18 cellular contexts compared by ENCODE assay signal in genomic region chr2:55628931-55629330, GRCh38. TPM values are rescaled to one million over a fixed set of nuclear protein-coding genes. Genes with fewer than 3 reads are reported as not detected.
DNase-seq lines count a peak whose midpoint lies in the region; ATAC-seq and TF ChIP-seq lines count a peak whose summit lies in the region.
"Had no signal": no experiment of that assay in that cellular context is flagged by ENCODE, and none has a peak within 500 bp of the region (broad histone marks: within the 10 kb centered on the region; RNA-seq: fewer than 3 reads in every experiment).

No MANE protein-coding gene starts in this region.

- no peak for TF ChIP-seq POLR2A in breast epithelium (IDR thresholded peaks at IDR 0.05)

- H3K4me2 ChIP-seq in mammary epithelial cell (ENCODE audit: insufficient read depth, low read depth, low read length): no peak overlapping the region
- H3K4me2 ChIP-seq: GM23338 had no signal

- 94% methylated on average over 2 of the region's 2 CpGs for WGBS in mammary epithelial cell (ENCODE audit: low coverage, missing lambda C conversion rate)

- CTCF ChIA-PET in mammary epithelial cell (lab: Charles Lee; ENCODE audit: low non-redundant PET): interaction anchor here (0.6 kb wide), 1 partner anchor 504 kb away, joined by 3 read pairs; no protein-coding TSS in a partner anchor

- H3K36me3 ChIP-seq in mammary epithelial cell (ENCODE audit: insufficient read depth, low read length) (peaks cover 7% of the 10 kb centered on the region), breast epithelium (no peaks in the 10 kb centered on the region)

- peaks cover 50% of the 10 kb centered on the region for H3K36me3 Mint-ChIP-seq in activated T-helper 17 cell treated with anti-CD3 and anti-CD28 coated beads, Interleukin-2, amount 50 U/mL, for 72 hours (ENCODE audit: low read depth)
- peaks cover 14% of the 10 kb centered on the region for H3K36me3 Mint-ChIP-seq in memory B cell

- intact Hi-C loops in mammary epithelial cell (cut with micrococcal nuclease) (no loop called here), breast epithelium (cut with DNase I; ENCODE audit: low total_unique reads) (no loop called here)

- no peaks in the 10 kb centered on the region for H3K9me3 Mint-ChIP-seq in activated T-helper 17 cell treated with anti-CD3 and anti-CD28 coated beads, Interleukin-2, amount 50 U/mL, for 72 hours
- no peaks in the 10 kb centered on the region for H3K9me3 Mint-ChIP-seq in memory B cell
- H3K9me3 Mint-ChIP-seq: CD4-positive, alpha-beta memory T cell; GM23338; HFFc6 had no signal

- no peaks in the 10 kb centered on the region for H4K20me1 ChIP-seq in mammary epithelial cell (ENCODE audit: insufficient read depth, low read length)

- peaks cover 5% of the 10 kb centered on the region for H3K79me2 ChIP-seq in mammary epithelial cell (ENCODE audit: insufficient read depth, low read length)

- DNase-seq in mammary epithelial cell: peak; percentile 10
- no peak for DNase-seq in breast epithelium (ENCODE audit: low spot score in 2 of 2)
- DNase-seq in epithelial cell of esophagus (ENCODE audit: low read depth): peak; percentile 22
- no peak for DNase-seq in memory B cell (ENCODE audit: low spot score in 2 of 2)
- DNase-seq in NCI-H2171 (lab: John Stamatoyannopoulos, UW): no peak
- DNase-seq in ureter (ENCODE audit: low spot score): no peak
- DNase-seq: C1 segment of cervical spinal cord; Calu3; CD4-positive, alpha-beta memory T cell; COR-L47; DMS53; DMS79 treated with DMSO at 0.1 percent for 48 hours; GF-D8; HFFc6 had no signal

- H3K4me3 ChIP-seq in mammary epithelial cell (replicated peaks in 1 of 3; ENCODE audit: insufficient read depth in 1 of 3, low read depth in 2 of 3, low read length in 3 of 3) (no peak overlapping the region), breast epithelium (no peak overlapping the region), epithelial cell of esophagus (ENCODE audit: low read length) (no peak overlapping the region)
- H3K4me3 ChIP-seq: GM23338, HAP-1 had no signal

- H3K4me3 Mint-ChIP-seq in activated T-helper 17 cell treated with anti-CD3 and anti-CD28 coated beads, Interleukin-2, amount 50 U/mL, for 72 hours: no peak overlapping the region
- no peak overlapping the region for H3K4me3 Mint-ChIP-seq in memory B cell
- H3K4me3 Mint-ChIP-seq: CD4-positive, alpha-beta memory T cell; GM23338; HFFc6 had no signal

- no peak overlapping the region for H3K9ac ChIP-seq in mammary epithelial cell (ENCODE audit: insufficient read depth, low read length)

- H3K27me3 Mint-ChIP-seq in activated T-helper 17 cell treated with anti-CD3 and anti-CD28 coated beads, Interleukin-2, amount 50 U/mL, for 72 hours: no peaks in the 10 kb centered on the region
- H3K27me3 Mint-ChIP-seq in memory B cell: no peaks in the 10 kb centered on the region
- H3K27me3 Mint-ChIP-seq: CD4-positive, alpha-beta memory T cell had no signal

- H3K27me3 ChIP-seq in mammary epithelial cell (ENCODE audit: insufficient read depth, low read length) (no peaks in the 10 kb centered on the region), breast epithelium (no peaks in the 10 kb centered on the region)

- no peaks in the 10 kb centered on the region for H3K9me3 ChIP-seq in mammary epithelial cell (replicated peaks; ENCODE audit: insufficient read depth, low read length)
- no peaks in the 10 kb centered on the region for H3K9me3 ChIP-seq in breast epithelium
- H3K9me3 ChIP-seq: HAP-1 had no signal

- TF ChIP-seq CTCF in mammary epithelial cell (conservative IDR thresholded peaks at IDR 0.05 in 1 of 2, IDR thresholded peaks at IDR 0.05 in 1 of 2; ENCODE audit: extremely low read depth in 1 of 2, insufficient read depth in 1 of 2, low read depth in 1 of 2, low read length in 2 of 2): no peak
- no peak for TF ChIP-seq CTCF in breast epithelium (IDR thresholded peaks at IDR 0.05)
- no peak for TF ChIP-seq CTCF in epithelial cell of esophagus (IDR thresholded peaks at IDR 0.05; ENCODE audit: insufficient read depth, low read depth, low read length, missing control alignments)

- peaks cover 9% of the 10 kb centered on the region for H3K4me1 ChIP-seq in mammary epithelial cell (ENCODE audit: insufficient read depth, low read length)
- H3K4me1 ChIP-seq in breast epithelium: no peaks in the 10 kb centered on the region
- H3K4me1 ChIP-seq: HAP-1 had no signal

- dilution Hi-C loops in mammary epithelial cell (cut with HindIII; ENCODE audit: low sequenced_read_pairs): no loop called here

- H3K27ac Mint-ChIP-seq in activated T-helper 17 cell treated with anti-CD3 and anti-CD28 coated beads, Interleukin-2, amount 50 U/mL, for 72 hours: no peak overlapping the region
- H3K27ac Mint-ChIP-seq in memory B cell: peak overlapping the region; percentile 21
- H3K27ac Mint-ChIP-seq: GM23338, HFFc6 had no signal

- no peak overlapping the region for H2AFZ ChIP-seq in mammary epithelial cell (ENCODE audit: low read depth, low read length)
- H2AFZ ChIP-seq: GM23338 had no signal

- BruUV-seq in mammary epithelial cell (replicated peaks; lab: Mats Ljungman, UMichigan): no TSS peak

- peaks cover 22% of the 10 kb centered on the region for H3K4me1 Mint-ChIP-seq in activated T-helper 17 cell treated with anti-CD3 and anti-CD28 coated beads, Interleukin-2, amount 50 U/mL, for 72 hours
- H3K4me1 Mint-ChIP-seq in memory B cell: peaks cover 29% of the 10 kb centered on the region
- H3K4me1 Mint-ChIP-seq: GM23338 had no signal

- peak; percentile 46 for ATAC-seq in activated T-helper 17 cell treated with anti-CD3 and anti-CD28 coated beads, Interleukin-2, amount 50 U/mL, for 72 hours (replicated peaks)
- ATAC-seq in memory B cell (ENCODE audit: low read depth) (no peak), HG03520 (IDR thresholded peaks at IDR 0.05; ENCODE audit: unreplicated experiment) (no peak)
- ATAC-seq: GM23338 had no signal

- in situ Hi-C loops in mammary epithelial cell (cut with MboI; ENCODE audit: low sequenced_read_pairs in 2 of 2): no loop called here

- H3K27ac ChIP-seq in mammary epithelial cell (ENCODE audit: insufficient read depth, low read depth, low read length) (no peak overlapping the region), breast epithelium (no peak overlapping the region)

RNA-seq across cellular contexts. Expression of gene PPP4R3B, which starts 11.5 kb away (rescaled TPM):
- total RNA-seq in mammary epithelial cell: 10 to 100 TPM; 44.2 to 45.0 TPM
- polyA plus RNA-seq in mammary epithelial cell: 11.4 TPM
- 47.0 TPM for polyA minus RNA-seq in mammary epithelial cell
- total RNA-seq in breast epithelium: 10 to 100 TPM; 56.4 to 91.3 (median 71.4) TPM
- 10 to 100 TPM; 79.0 to 83.9 TPM for total RNA-seq in activated T-helper 17 cell treated with anti-CD3 and anti-CD28 coated beads, Interleukin-2, amount 50 U/mL, for 72 hours
- 64.8 TPM for total RNA-seq in ureter

Comparison
In these comparisons a context has a peak if more than half of its experiments do, and no peak if none do; other contexts are left out.
1. DNase-seq: peak in mammary epithelial cell (single experiment) and epithelial cell of esophagus (single experiment); none in breast epithelium (0 of 2), memory B cell (0 of 2), NCI-H2171 (single experiment) and ureter (single experiment).